8 cellular contexts compared by ENCODE assay signal in genomic region chr21:45590246-45590725, GRCh38. TPM values are rescaled to one million over a fixed set of nuclear protein-coding genes. Genes with fewer than 3 reads are reported as not detected.
DNase-seq lines count a peak whose midpoint lies in the region; ATAC-seq, FAIRE-seq and TF ChIP-seq lines count a peak whose summit lies in the region.

No MANE protein-coding gene starts in this region.

- POLR2A ChIA-PET in CD4-positive, alpha-beta memory T cell (lab: Charles Lee; ENCODE audit: partially characterized antibody): no interaction called here

- H3K4me3 ChIP-seq in CD4-positive, alpha-beta memory T cell (ENCODE audit: low read length in 2 of 2): peak overlapping the region in 1 of 2 donors; percentile 42

- H3K27ac Mint-ChIP-seq in CD4-positive, alpha-beta memory T cell: no peak overlapping the region
- no peak overlapping the region for H3K27ac Mint-ChIP-seq in activated T-helper 2 cell treated with anti-CD3 and anti-CD28 coated beads, Interferon-gamma antibody, Interleukin-2, Interleukin-4, amounts not matched to agents 10 μg/mL and 5 μg/mL and 100 μg/mL, durations not matched to agents 14 hours and 24 hours and 36 hours

- H3K27me3 Mint-ChIP-seq in CD4-positive, alpha-beta memory T cell: peaks cover 2 to 8% of the 10 kb centered on the region in 2 donors
- H3K27me3 Mint-ChIP-seq in activated T-helper 2 cell treated with anti-CD3 and anti-CD28 coated beads, Interferon-gamma antibody, Interleukin-2, Interleukin-4, amounts not matched to agents 10 μg/mL and 5 μg/mL and 100 μg/mL, durations not matched to agents 14 hours and 24 hours and 36 hours (ENCODE audit: low read depth): peaks cover 21% of the 10 kb centered on the region

- peaks cover 0 to 7% of the 10 kb centered on the region in 2 donors for H3K9me3 ChIP-seq in CD4-positive, alpha-beta memory T cell (ENCODE audit: control insufficient read depth in 1 of 2, low read length in 2 of 2)

- peaks cover 9 to 15% (median 11%) of the 10 kb centered on the region in 4 donors for H3K4me1 Mint-ChIP-seq in CD4-positive, alpha-beta memory T cell
- H3K4me1 Mint-ChIP-seq in activated T-helper 2 cell treated with anti-CD3 and anti-CD28 coated beads, Interferon-gamma antibody, Interleukin-2, Interleukin-4, amounts not matched to agents 10 μg/mL and 5 μg/mL and 100 μg/mL, durations not matched to agents 14 hours and 24 hours and 36 hours (ENCODE audit: low read depth): peaks cover 8% of the 10 kb centered on the region

- ATAC-seq in Right ventricle myocardium inferior (peak; percentile 91), sciatic nerve (peak; percentile 89)

- CTCF ChIA-PET in CD4-positive, alpha-beta memory T cell (lab: Charles Lee; ENCODE audit: partially characterized antibody): no interaction called here

- TF ChIP-seq POLR2A in H54 (IDR thresholded peaks at IDR 0.05; ENCODE audit: low read depth, low read length): no peak

- intact Hi-C loops in CD4-positive, alpha-beta memory T cell (cut with micrococcal nuclease): loop anchor here (1.0 to 5.0 kb wide), 4 partner anchors 25 to 303 kb away; partner anchors contain the start of genes PCBP3 and POFUT2
- intact Hi-C loops in activated T-helper 2 cell treated with anti-CD3 and anti-CD28 coated beads, Interferon-gamma antibody, Interleukin-2, Interleukin-4, amounts not matched to agents 10 μg/mL and 5 μg/mL and 100 μg/mL, durations not matched to agents 14 hours and 24 hours and 36 hours (cut with micrococcal nuclease): loop anchor here (1.0 to 2.0 kb wide), 2 partner anchors 53 to 229 kb away; partner anchors contain the start of gene PCBP3
- intact Hi-C loops in Right ventricle myocardium inferior (cut with DNase I) (loop anchor here (5.0 kb wide), 1 partner anchor 33 kb away; no protein-coding TSS in a partner anchor), sciatic nerve (cut with DNase I) (no loop called here)

- peaks cover 3 to 27% (median 18%) of the 10 kb centered on the region in 8 donors for H3K9me3 Mint-ChIP-seq in CD4-positive, alpha-beta memory T cell
- peaks cover 27% of the 10 kb centered on the region for H3K9me3 Mint-ChIP-seq in activated T-helper 2 cell treated with anti-CD3 and anti-CD28 coated beads, Interferon-gamma antibody, Interleukin-2, Interleukin-4, amounts not matched to agents 10 μg/mL and 5 μg/mL and 100 μg/mL, durations not matched to agents 14 hours and 24 hours and 36 hours

- no peak for FAIRE-seq in H54 (lab: Jason Lieb, UNC)

- DNase-seq in CD4-positive, alpha-beta memory T cell: peak in 4 of 5 donors; percentile 70 to 76 (median 70)
- DNase-seq in HuH-7.5 (ENCODE audit: low spot score) (peak; percentile 52), Right ventricle myocardium inferior (ENCODE audit: missing footprints) (peak; percentile 85), sciatic nerve (ENCODE audit: low spot score) (peak; percentile 83), H54 (ENCODE audit: insufficient read length, low spot score) (no peak), caudate nucleus (lab: John Stamatoyannopoulos, UW) (no peak), GOT3 (lab: John Stamatoyannopoulos, UW) (no peak)
- peak; percentile 66 for DNase-seq in activated T-helper 2 cell treated with anti-CD3 and anti-CD28 coated beads, Interferon-gamma antibody, Interleukin-2, Interleukin-4, amounts not matched to agents 10 μg/mL and 5 μg/mL and 100 μg/mL, durations not matched to agents 14 hours and 24 hours and 36 hours (ENCODE audit: low spot score)

- H3K4me3 Mint-ChIP-seq in CD4-positive, alpha-beta memory T cell: peak overlapping the region in 7 of 8 donors; percentile 23 to 76 (median 49)
- H3K4me3 Mint-ChIP-seq in activated T-helper 2 cell treated with anti-CD3 and anti-CD28 coated beads, Interferon-gamma antibody, Interleukin-2, Interleukin-4, amounts not matched to agents 10 μg/mL and 5 μg/mL and 100 μg/mL, durations not matched to agents 14 hours and 24 hours and 36 hours (ENCODE audit: low read depth): no peak overlapping the region

- no peaks in the 10 kb centered on the region for H3K27me3 ChIP-seq in CD4-positive, alpha-beta memory T cell (ENCODE audit: insufficient read depth, low read length)

- no peaks in the 10 kb centered on the region for H3K36me3 ChIP-seq in CD4-positive, alpha-beta memory T cell (ENCODE audit: insufficient read depth, low read length)

- H3K27ac ChIP-seq in CD4-positive, alpha-beta memory T cell (ENCODE audit: low read depth, low read length): peak overlapping the region; percentile 23
- H3K27ac ChIP-seq in caudate nucleus (ENCODE audit: low read depth, low read length): no peak overlapping the region

- peaks cover 29% of the 10 kb centered on the region for H3K4me1 ChIP-seq in CD4-positive, alpha-beta memory T cell (ENCODE audit: insufficient read depth, low read length)

- H3K36me3 Mint-ChIP-seq in CD4-positive, alpha-beta memory T cell: peaks cover 6% of the 10 kb centered on the region in 2 donors
- no peaks in the 10 kb centered on the region for H3K36me3 Mint-ChIP-seq in activated T-helper 2 cell treated with anti-CD3 and anti-CD28 coated beads, Interferon-gamma antibody, Interleukin-2, Interleukin-4, amounts not matched to agents 10 μg/mL and 5 μg/mL and 100 μg/mL, durations not matched to agents 14 hours and 24 hours and 36 hours (ENCODE audit: low read depth)

RNA-seq across cellular contexts. Expression of gene SLC19A1, which starts 48.0 kb away (rescaled TPM):
- 1 to 10 TPM; 8.0 to 9.8 TPM for total RNA-seq in CD4-positive, alpha-beta memory T cell
- polyA plus RNA-seq in CD4-positive, alpha-beta memory T cell: 1 to 10 TPM; 7.4 to 8.5 TPM
- 68.1 and 72.7 TPM in 2 replicates for total RNA-seq in activated T-helper 2 cell treated with anti-CD3 and anti-CD28 coated beads, Interferon-gamma antibody, Interleukin-2, Interleukin-4, amounts not matched to agents 10 μg/mL and 5 μg/mL and 100 μg/mL, durations not matched to agents 14 hours and 24 hours and 36 hours
- total RNA-seq in Right ventricle myocardium inferior (8.2 TPM), sciatic nerve (10.2 TPM)

RNA-seq across cellular contexts. Expression of gene PCBP3, which starts 53.2 kb away (rescaled TPM):
- total RNA-seq in CD4-positive, alpha-beta memory T cell: 1 to 10 TPM in 1 of 2 experiments, under 1 TPM in 1; 0.99 to 1.6 TPM
- polyA plus RNA-seq in CD4-positive, alpha-beta memory T cell: 1 to 10 TPM in 1 of 2 donors, under 1 TPM in 1; 0.36 to 1.1 TPM
- 6.9 and 8.2 TPM in 2 replicates for total RNA-seq in activated T-helper 2 cell treated with anti-CD3 and anti-CD28 coated beads, Interferon-gamma antibody, Interleukin-2, Interleukin-4, amounts not matched to agents 10 μg/mL and 5 μg/mL and 100 μg/mL, durations not matched to agents 14 hours and 24 hours and 36 hours
- total RNA-seq in Right ventricle myocardium inferior (3.7 TPM), sciatic nerve (14.1 TPM)

Comparison
In these comparisons a context has a peak if more than half of its experiments do, and no peak if none do; other contexts are left out.
1. DNase-seq: peak in CD4-positive, alpha-beta memory T cell (4 of 5), HuH-7.5 (single experiment), activated T-helper 2 cell treated with anti-CD3 and anti-CD28 coated beads, Interferon-gamma antibody, Interleukin-2, Interleukin-4, amounts not matched to agents 10 μg/mL and 5 μg/mL and 100 μg/mL, durations not matched to agents 14 hours and 24 hours and 36 hours (single experiment), Right ventricle myocardium inferior (single experiment) and sciatic nerve (single experiment); none in H54 (single experiment), caudate nucleus (0 of 61) and GOT3 (single experiment).